Comparison of ENCODE assay signal across 27 cellular contexts in genomic region chr15:32750981-32751380, GRCh38.
"Had no signal": no experiment of that assay in that cellular context is flagged by ENCODE, and none has a peak within 500 bp of the region (broad histone marks: within the 10 kb centered on the region; RNA-seq: fewer than 3 reads in every experiment).

No MANE protein-coding gene starts in this region.

- DNase-seq: cortex of kidney; effector CD8-positive, alpha-beta T cell; effector memory CD8-positive, alpha-beta T cell; endodermal cell; erythroblast; esophagus squamous epithelium; foreskin fibroblast; foreskin melanocyte; gastrocnemius medialis; glutamatergic neuron; head of caudate nucleus; heart right ventricle; hippocampal formation; left cardiac atrium; left lung; left ventricle myocardium superior; lower lobe of right lung; mesenchymal stem cell; mucosa of descending colon; naive B cell had no signal

- H3K27me3 ChIP-seq: esophagus squamous epithelium, gastrocnemius medialis, heart right ventricle, left lung had no signal

- H3K36me3 Mint-ChIP-seq: mesothelial cell of epicardium, naive B cell had no signal

- H3K4me3 ChIP-seq: esophagus squamous epithelium, gastrocnemius medialis, heart right ventricle, left lung, lower lobe of right lung, mucosa of descending colon had no signal

- H3K9me3 ChIP-seq: esophagus squamous epithelium, gastrocnemius medialis, left lung, lower lobe of right lung, mucosa of descending colon had no signal

- FAIRE-seq: endometrium, islet of Langerhans, keratinocyte had no signal

- H3K4me1 ChIP-seq: esophagus squamous epithelium, gastrocnemius medialis, heart right ventricle, left lung, lower lobe of right lung had no signal

- ATAC-seq: effector memory CD8-positive, alpha-beta T cell; esophagus mucosa; gastrocnemius medialis; heart right ventricle; left cardiac atrium; left lung; left ventricle myocardium superior; lower lobe of right lung; mucosa of descending colon had no signal

- H3K4me3 Mint-ChIP-seq: dendritic cell treated with granulocyte-macrophage colony-stimulating factor and Interleukin-4, amounts not matched to agents 40 ng/mL and 50 ng/mL, for 4 days; effector memory CD8-positive, alpha-beta T cell; endodermal cell; mesothelial cell of epicardium; naive B cell had no signal

- H3K4me1 Mint-ChIP-seq: endodermal cell, mesothelial cell of epicardium, naive B cell had no signal

- H3K36me3 ChIP-seq: esophagus squamous epithelium, gastrocnemius medialis, heart right ventricle, left lung, lower lobe of right lung had no signal

- H3K9me3 Mint-ChIP-seq: dendritic cell treated with granulocyte-macrophage colony-stimulating factor and Interleukin-4, amounts not matched to agents 40 ng/mL and 50 ng/mL, for 4 days; endodermal cell had no signal

- H3K27ac Mint-ChIP-seq: dendritic cell treated with granulocyte-macrophage colony-stimulating factor and Interleukin-4, amounts not matched to agents 40 ng/mL and 50 ng/mL, for 4 days; effector memory CD8-positive, alpha-beta T cell; endodermal cell; mesothelial cell of epicardium; naive B cell had no signal

- H3K27ac ChIP-seq: epithelial cell of prostate, esophagus squamous epithelium, gastrocnemius medialis, heart right ventricle, left lung, lower lobe of right lung had no signal
